ENCODE assay signal across 7 cellular contexts in the genomic region with DNA sequence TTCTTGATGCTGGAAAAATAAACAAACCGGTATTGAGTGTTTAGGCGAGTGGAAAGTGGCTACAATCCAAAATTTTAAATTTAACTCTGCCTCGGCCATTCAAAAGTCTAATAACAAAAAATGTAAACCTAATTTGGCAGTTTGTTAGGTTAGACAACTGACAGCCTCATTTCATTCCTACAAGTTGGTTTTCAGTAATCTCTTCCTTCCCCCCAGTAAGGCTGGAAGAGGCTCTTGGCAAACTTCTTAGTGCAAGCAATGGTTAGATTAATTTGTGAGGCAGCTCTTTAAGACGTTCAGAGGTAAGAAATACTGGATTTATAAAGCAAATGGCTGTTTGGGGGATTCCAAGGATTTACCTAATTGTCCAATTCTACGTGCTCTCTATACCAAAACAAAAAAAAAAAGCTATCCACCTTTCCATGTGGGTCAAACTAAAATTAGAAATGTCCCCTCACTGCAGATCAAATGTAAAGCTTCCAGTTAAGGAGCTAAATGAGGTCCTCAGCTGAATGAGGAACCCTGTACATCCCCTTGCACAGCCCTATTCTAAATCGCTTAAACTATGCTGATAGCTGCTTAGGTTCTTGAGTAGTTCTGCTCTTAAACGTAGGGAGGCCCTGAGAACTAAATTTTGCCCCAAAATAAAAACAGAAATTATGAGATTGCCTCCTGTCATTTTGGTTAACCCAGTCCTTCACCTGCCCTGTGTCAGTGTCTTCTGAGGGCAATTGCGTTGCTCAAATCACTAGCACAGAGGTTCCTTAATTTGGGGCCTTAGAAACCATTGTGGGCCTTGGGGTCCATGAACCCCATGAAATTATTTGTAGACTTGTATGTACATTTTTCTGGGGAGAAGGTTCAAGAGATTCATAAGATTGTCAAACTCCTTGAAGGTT. TPM values are rescaled to one million over a fixed set of nuclear protein-coding genes. Genes with fewer than 3 reads are reported as not detected.
A peak's percentile ranks its signal among the peaks of the same experiment; 100 is the strongest.
DNase-seq lines count a peak whose midpoint lies in the region; ATAC-seq and TF ChIP-seq lines count a peak whose summit lies in the region.

No MANE protein-coding gene starts in this region.

- peaks cover 15% of the 10 kb centered on the region; the same call in 1 of the 2 replicates for H4K20me1 ChIP-seq in GM23338 (replicated peaks; ENCODE audit: insufficient read depth)

- H3K36me3 Mint-ChIP-seq in GM23338 (ENCODE audit: low read depth), result peaks cover 12% of the 10 kb centered on the region

- peak overlapping the region; percentile 100 for H3K4me3 Mint-ChIP-seq in GM23338

- peak overlapping the region; percentile 95 for H3K4me2 ChIP-seq in GM23338

- H3K27ac Mint-ChIP-seq in GM23338, result no peak overlapping the region

- H3K4me3 ChIP-seq in GM23338, result peak overlapping the region; percentile 95
- H3K4me3 ChIP-seq in SJCRH30, result peak overlapping the region; percentile 80
- peak overlapping the region; percentile 53 to 90 (median 72) for H3K4me3 ChIP-seq in esophagus squamous epithelium
- peak overlapping the region; percentile 60 to 84 (median 69) for H3K4me3 ChIP-seq in skin epidermis

- H3K36me3 ChIP-seq in GM23338 (ENCODE audit: insufficient read depth) (no peaks in the 10 kb centered on the region), SJCRH30 (no peaks in the 10 kb centered on the region), esophagus squamous epithelium (no peaks in the 10 kb centered on the region)

- H3K4me1 Mint-ChIP-seq in GM23338, result peaks cover 22% of the 10 kb centered on the region

- no peak overlapping the region for H2AFZ ChIP-seq in GM23338

- H3K4me1 ChIP-seq in GM23338 (ENCODE audit: insufficient read depth) (peaks cover 25% of the 10 kb centered on the region), SJCRH30 (peaks cover 16% of the 10 kb centered on the region; the same call in 1 of the 2 replicates), esophagus squamous epithelium (peaks cover 16 to 73% (median 37%) of the 10 kb centered on the region in 3 donors)

- DNase-seq in GM23338 (ENCODE audit: low spot score) (no peak), SJCRH30 (no peak), esophagus squamous epithelium (lab: John Stamatoyannopoulos, UW) (no peak), NCI-H2107 treated with DMSO at 0.1 percent for 48 hours (lab: John Stamatoyannopoulos, UW; ENCODE audit: unreplicated experiment) (no peak), Ammon's horn (ENCODE audit: low spot score) (no peak)

- no peak overlapping the region for H3K27ac ChIP-seq in GM23338 (ENCODE audit: low read depth)
- no peak overlapping the region for H3K27ac ChIP-seq in SJCRH30
- peak overlapping the region; percentile 67 to 98 (median 92) for H3K27ac ChIP-seq in esophagus squamous epithelium
- peak overlapping the region in 15 of 21 experiments; percentile 13 to 100 (median 66) for H3K27ac ChIP-seq in skin epidermis

- H3K9me3 Mint-ChIP-seq in GM23338, result no peaks in the 10 kb centered on the region

- TF ChIP-seq POLR2A in esophagus squamous epithelium (IDR thresholded peaks at IDR 0.05), result no peak

- intact Hi-C loops in esophagus squamous epithelium (cut with DNase I), result no loop called here

- peaks cover 25% of the 10 kb centered on the region for H3K79me2 ChIP-seq in GM23338 (replicated peaks; ENCODE audit: insufficient read depth)

- H3K27me3 ChIP-seq in GM23338 (ENCODE audit: insufficient read depth), result peaks cover 5% of the 10 kb centered on the region; the same call in 1 of the 2 replicates
- H3K27me3 ChIP-seq in SJCRH30, result no peaks in the 10 kb centered on the region
- H3K27me3 ChIP-seq in esophagus squamous epithelium, result no peaks in the 10 kb centered on the region

- no peaks in the 10 kb centered on the region for H3K9me2 ChIP-seq in GM23338 (ENCODE audit: insufficient read depth)

- ATAC-seq in GM23338, result no peak
- ATAC-seq in HG03571 (IDR thresholded peaks at IDR 0.05; ENCODE audit: unreplicated experiment), result no peak

- TF ChIP-seq CTCF in GM23338 (conservative IDR thresholded peaks at IDR 0.05; ENCODE audit: low read depth in 2 of 2) (no peak), esophagus squamous epithelium (IDR thresholded peaks at IDR 0.05) (no peak)

- peaks cover 26% of the 10 kb centered on the region for H3K27me3 Mint-ChIP-seq in GM23338 (ENCODE audit: insufficient read depth, low read depth, poor library complexity)

- H3K9me3 ChIP-seq in SJCRH30 (replicated peaks) (no peaks in the 10 kb centered on the region), esophagus squamous epithelium (no peaks in the 10 kb centered on the region)

- H3F3A ChIP-seq in GM23338 (replicated peaks; ENCODE audit: low read depth), result peaks cover 14% of the 10 kb centered on the region

- 20 to 25% methylated on average over 8 of the region's 8 CpGs for WGBS in esophagus squamous epithelium, 2 donors

TF ChIP-seq in GM23338, 12 proteins besides CTCF, POLR2A, EP300 and RAD21:
- no peak; the same call in 1 of the 2 replicates for TF ChIP-seq POLR2AphosphoS5 (IDR thresholded peaks at IDR 0.05; ENCODE audit: low read depth)
- TF ChIP-seq EZH2 (IDR thresholded peaks at IDR 0.05; ENCODE audit: low read depth, unreplicated experiment), result no peak
- no peak for TF ChIP-seq STAT1 (IDR thresholded peaks at IDR 0.05; ENCODE audit: unreplicated experiment)
- no peak for TF ChIP-seq NANOG (IDR thresholded peaks at IDR 0.05; ENCODE audit: borderline replicate concordance)
- TF ChIP-seq ZNF114 (CRISPR knock-in tag; IDR thresholded peaks at IDR 0.05), result no peak

RNA-seq across cellular contexts. Expression of gene HEXIM1, which starts 2.9 kb away (rescaled TPM):
- total RNA-seq in GM23338 (2014; rRNA removed; shearing (Covaris generic)), result 10.9 and 11.9 TPM in 2 replicates
- polyA plus RNA-seq in GM23338 (2016; fragmentation: Nextera tagmentation; extraction: Ambion mirVana), result 9.2 and 9.7 TPM in 2 replicates
- 9.7 and 10.5 TPM in 2 replicates for total RNA-seq in SJCRH30 (2014; rRNA removed; shearing (Covaris generic))
- total RNA-seq in esophagus squamous epithelium, result 10 to 100 TPM; 19.8 to 28.4 (median 25.3) TPM

RNA-seq across cellular contexts. Expression of gene HEXIM2, which starts 10.5 kb away (rescaled TPM):
- 9.0 and 9.8 TPM in 2 replicates for total RNA-seq in GM23338 (2014; rRNA removed; shearing (Covaris generic))
- 9.5 and 12.4 TPM in 2 replicates for polyA plus RNA-seq in GM23338 (2016; fragmentation: Nextera tagmentation; extraction: Ambion mirVana)
- 6.2 and 6.3 TPM in 2 replicates for total RNA-seq in SJCRH30 (2014; rRNA removed; shearing (Covaris generic))
- 1 to 10 TPM; 1.7 to 9.0 (median 4.9) TPM for total RNA-seq in esophagus squamous epithelium

RNA-seq across cellular contexts. Expression of gene ACBD4, which starts 15.7 kb away (rescaled TPM):
- 5.1 and 6.7 TPM in 2 replicates for total RNA-seq in GM23338 (2014; rRNA removed; shearing (Covaris generic))
- polyA plus RNA-seq in GM23338 (2016; fragmentation: Nextera tagmentation; extraction: Ambion mirVana), result 4.5 and 5.1 TPM in 2 replicates
- 0.33 and 0.61 TPM in 2 replicates for total RNA-seq in SJCRH30 (2014; rRNA removed; shearing (Covaris generic))
- total RNA-seq in esophagus squamous epithelium, result 1 to 10 TPM; 1.7 to 6.9 (median 4.5) TPM

RNA-seq across cellular contexts. Expression of gene PLCD3, which starts 18.8 kb away (rescaled TPM):
- total RNA-seq in GM23338 (2014; rRNA removed; shearing (Covaris generic)), result 15.9 and 32.1 TPM in 2 replicates
- polyA plus RNA-seq in GM23338 (2016; fragmentation: Nextera tagmentation; extraction: Ambion mirVana), result 3.0 and 5.7 TPM in 2 replicates
- total RNA-seq in SJCRH30 (2014; rRNA removed; shearing (Covaris generic)), result 5.8 and 8.2 TPM in 2 replicates
- 100 to 1,000 TPM in 1 of 4 donors, 10 to 100 TPM in 3; 16.3 to 105 (median 20.5) TPM for total RNA-seq in esophagus squamous epithelium

Comparison
In these comparisons a context has a peak if more than half of its experiments do, and no peak if none do; other contexts are left out.
1. H3K27ac ChIP-seq: peak in esophagus squamous epithelium (4 of 4) and skin epidermis (15 of 21); none in GM23338 (single experiment) and SJCRH30 (single experiment).
2. Peak in every context shown above with its lines, with median percentiles within 50 percentile points of each other: H3K4me3 ChIP-seq.